ENCODE assay signal across 8 cellular contexts in genomic region chr18:62979172-62979571, GRCh38.
DNase-seq lines count a peak whose midpoint lies in the region; ATAC-seq and TF ChIP-seq lines count a peak whose summit lies in the region.

No MANE protein-coding gene starts in this region.

- ATAC-seq in GM18498 (IDR thresholded peaks at IDR 0.05; ENCODE audit: unreplicated experiment): no peak

- DNase-seq in AG08395 (ENCODE audit: low spot score) (peak; percentile 88), MG63 (peak; percentile 84), SIG-M5 treated with dmso at 0.1 percent for 504 hours (lab: John Stamatoyannopoulos, UW; ENCODE audit: unreplicated experiment) (peak; percentile 96), iris pigment epithelial cell (ENCODE audit: low read depth) (peak; percentile 94), HFFc6 (no peak), H7 (no peak)
- no peak for DNase-seq in stimulated activated CD4-positive, alpha-beta T cell treated with anti-CD3 and anti-CD28 coated beads, Interleukin-4, amount 100 ng/mL, for 24 hours

- H3K36me3 Mint-ChIP-seq in HFFc6 (ENCODE audit: low read depth): peaks cover 5% of the 10 kb centered on the region; the same call in 1 of the 2 replicates

- peaks cover 17% of the 10 kb centered on the region for H3K4me1 Mint-ChIP-seq in HFFc6 (ENCODE audit: low read depth)

- no peak for TF ChIP-seq CTCF in HFFc6 (IDR thresholded peaks at IDR 0.05)

- H3K36me3 ChIP-seq in MG63 (peaks cover 4% of the 10 kb centered on the region), H7 (replicated peaks; ENCODE audit: control insufficient read depth, insufficient read depth, low read length) (peaks cover 38% of the 10 kb centered on the region)

- H3K9me3 ChIP-seq in MG63: no peaks in the 10 kb centered on the region

- no peaks in the 10 kb centered on the region for H3K9me3 Mint-ChIP-seq in HFFc6

- H3K4me3 Mint-ChIP-seq in HFFc6: no peak overlapping the region

- H3K4me3 ChIP-seq in MG63 (no peak overlapping the region), H7 (ENCODE audit: insufficient read depth, low read depth, low read length) (no peak overlapping the region)

- no peak overlapping the region for H3K27ac Mint-ChIP-seq in HFFc6

- H3K27me3 ChIP-seq in MG63 (no peaks in the 10 kb centered on the region), H7 (ENCODE audit: control insufficient read depth, insufficient read depth, low read length) (no peaks in the 10 kb centered on the region)

- no peaks in the 10 kb centered on the region; the same call in 1 of the 2 replicates for H3K27me3 Mint-ChIP-seq in HFFc6 (ENCODE audit: insufficient read depth)

Comparison
In these comparisons a context has a peak if more than half of its experiments do, and no peak if none do; other contexts are left out.
1. DNase-seq: peak in AG08395 (single experiment), MG63 (single experiment), SIG-M5 treated with dmso at 0.1 percent for 504 hours (single experiment) and iris pigment epithelial cell (single experiment); none in stimulated activated CD4-positive, alpha-beta T cell treated with anti-CD3 and anti-CD28 coated beads, Interleukin-4, amount 100 ng/mL, for 24 hours (single experiment), HFFc6 (single experiment) and H7 (single experiment).